Comparison of ENCODE assay signal across 13 cellular contexts in the genomic region with DNA sequence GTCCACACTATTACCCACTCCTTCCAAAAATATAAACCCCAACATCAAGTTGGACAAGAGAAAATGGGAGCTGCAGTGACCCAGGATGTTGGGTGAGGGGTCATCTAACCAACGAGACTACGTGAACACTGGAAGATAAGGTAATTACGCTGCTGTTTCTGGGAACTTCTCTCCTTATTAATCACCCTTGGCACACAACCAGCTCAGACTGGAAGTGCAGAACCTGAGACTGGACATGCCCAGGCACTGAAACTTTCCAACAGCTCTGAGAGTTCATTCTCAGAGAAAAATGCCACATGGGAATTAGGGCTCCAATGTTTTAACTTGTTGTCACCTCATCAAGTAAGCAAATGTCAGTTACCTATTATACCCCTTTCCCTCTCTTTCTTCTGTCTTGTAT.
DNase-seq lines count a peak whose midpoint lies in the region; TF ChIP-seq lines count a peak whose summit lies in the region.
"Had no signal": no experiment of that assay in that cellular context is flagged by ENCODE, and none has a peak within 500 bp of the region (broad histone marks: within the 10 kb centered on the region; RNA-seq: fewer than 3 reads in every experiment).

No MANE protein-coding gene starts in this region.

- peak overlapping the region; percentile 51 for H2AFZ ChIP-seq in mammary epithelial cell (ENCODE audit: low read depth, low read length)

- H3K4me2 ChIP-seq in mammary epithelial cell (ENCODE audit: insufficient read depth, low read depth, low read length): peak overlapping the region; percentile 61

- H3K27me3 ChIP-seq in mammary epithelial cell (ENCODE audit: insufficient read depth, low read length): no peaks in the 10 kb centered on the region
- H3K27me3 ChIP-seq: body of pancreas had no signal

- no peaks in the 10 kb centered on the region for H3K79me2 ChIP-seq in mammary epithelial cell (ENCODE audit: insufficient read depth, low read length)

- no peak overlapping the region for H3K4me3 ChIP-seq in mammary epithelial cell (replicated peaks in 1 of 3; ENCODE audit: insufficient read depth in 1 of 3, low read depth in 2 of 3, low read length in 3 of 3)
- H3K4me3 ChIP-seq: body of pancreas had no signal

- no peaks in the 10 kb centered on the region for H3K27me3 Mint-ChIP-seq in mesothelial cell of epicardium (ENCODE audit: low read depth)

- peaks cover 23% of the 10 kb centered on the region for H3K4me1 Mint-ChIP-seq in mesothelial cell of epicardium

- TF ChIP-seq CTCF in mammary epithelial cell (conservative IDR thresholded peaks at IDR 0.05 in 1 of 2, IDR thresholded peaks at IDR 0.05 in 1 of 2; ENCODE audit: extremely low read depth in 1 of 2, insufficient read depth in 1 of 2, low read depth in 1 of 2, low read length in 2 of 2) (no peak), mesothelial cell of epicardium (IDR thresholded peaks at IDR 0.05; ENCODE audit: unreplicated experiment) (no peak)

- no TSS peak for BruUV-seq in mammary epithelial cell (replicated peaks; lab: Mats Ljungman, UMichigan)

- in situ Hi-C loops in mammary epithelial cell (cut with MboI; ENCODE audit: low sequenced_read_pairs in 2 of 2): no loop called here

- dilution Hi-C loops in mammary epithelial cell (cut with HindIII; ENCODE audit: low sequenced_read_pairs): no loop called here

- H3K27ac Mint-ChIP-seq in mesothelial cell of epicardium: peak overlapping the region; percentile 70

- no peaks in the 10 kb centered on the region for H3K36me3 ChIP-seq in mammary epithelial cell (ENCODE audit: insufficient read depth, low read length)

- H3K36me3 Mint-ChIP-seq in mesothelial cell of epicardium: no peaks in the 10 kb centered on the region

- 0% methylated on average over 3 of the region's 3 CpGs for WGBS in mammary epithelial cell (ENCODE audit: low coverage, missing lambda C conversion rate)

- H3K4me1 ChIP-seq in mammary epithelial cell (ENCODE audit: insufficient read depth, low read length): peaks cover 16% of the 10 kb centered on the region
- H3K4me1 ChIP-seq: body of pancreas had no signal

- no peak overlapping the region for H3K9ac ChIP-seq in mammary epithelial cell (ENCODE audit: insufficient read depth, low read length)

- intact Hi-C loops in mammary epithelial cell (cut with micrococcal nuclease): no loop called here

- no peak overlapping the region for H3K4me3 Mint-ChIP-seq in mesothelial cell of epicardium

- H3K9me3 Mint-ChIP-seq in mesothelial cell of epicardium: peaks cover 4% of the 10 kb centered on the region

- DNase-seq in Daoy (ENCODE audit: low read depth) (peak; percentile 44), NCI-H1105 (lab: John Stamatoyannopoulos, UW) (peak; percentile 78), mammary epithelial cell (peak; percentile 95), mesothelial cell of epicardium (ENCODE audit: low spot score in 2 of 2, unreplicated experiment in 2 of 2) (no peak), iPS-NIHi7 (ENCODE audit: extremely low spot score) (no peak), NCI-H748 (lab: John Stamatoyannopoulos, UW; ENCODE audit: unreplicated experiment) (no peak)
- DNase-seq in activated naive CD4-positive, alpha-beta T cell (lab: John Stamatoyannopoulos, UW): no peak
- no peak for DNase-seq in activated CD8-positive, alpha-beta memory T cell treated with anti-CD3 and anti-CD28 coated beads, Interleukin-2, amount 50 U/mL, for 4 hours
- DNase-seq: activated CD4-positive, alpha-beta T cell treated with anti-CD3 and anti-CD28 coated beads for 48 hours; GOT3; NCI-H146; right cardiac atrium had no signal

- CTCF ChIA-PET in mammary epithelial cell (lab: Charles Lee; ENCODE audit: low non-redundant PET): interaction anchor here (0.7 kb wide), 1 partner anchor 319 kb away, joined by 6 read pairs; no protein-coding TSS in a partner anchor

- H3K27ac ChIP-seq in mammary epithelial cell (ENCODE audit: insufficient read depth, low read depth, low read length): peak overlapping the region; percentile 82
- H3K27ac ChIP-seq: body of pancreas had no signal

- H3K9me3 ChIP-seq in mammary epithelial cell (replicated peaks; ENCODE audit: insufficient read depth, low read length): no peaks in the 10 kb centered on the region
- H3K9me3 ChIP-seq: body of pancreas had no signal

- no peaks in the 10 kb centered on the region for H4K20me1 ChIP-seq in mammary epithelial cell (ENCODE audit: insufficient read depth, low read length)

Comparison
In these comparisons a context has a peak if more than half of its experiments do, and no peak if none do; other contexts are left out.
1. DNase-seq: peak in Daoy (single experiment), NCI-H1105 (single experiment) and mammary epithelial cell (single experiment); none in mesothelial cell of epicardium (0 of 2), activated naive CD4-positive, alpha-beta T cell (0 of 4), iPS-NIHi7 (single experiment), NCI-H748 (single experiment) and activated CD8-positive, alpha-beta memory T cell treated with anti-CD3 and anti-CD28 coated beads, Interleukin-2, amount 50 U/mL, for 4 hours (single experiment).